11 cellular contexts compared by ENCODE assay signal in the genomic region with DNA sequence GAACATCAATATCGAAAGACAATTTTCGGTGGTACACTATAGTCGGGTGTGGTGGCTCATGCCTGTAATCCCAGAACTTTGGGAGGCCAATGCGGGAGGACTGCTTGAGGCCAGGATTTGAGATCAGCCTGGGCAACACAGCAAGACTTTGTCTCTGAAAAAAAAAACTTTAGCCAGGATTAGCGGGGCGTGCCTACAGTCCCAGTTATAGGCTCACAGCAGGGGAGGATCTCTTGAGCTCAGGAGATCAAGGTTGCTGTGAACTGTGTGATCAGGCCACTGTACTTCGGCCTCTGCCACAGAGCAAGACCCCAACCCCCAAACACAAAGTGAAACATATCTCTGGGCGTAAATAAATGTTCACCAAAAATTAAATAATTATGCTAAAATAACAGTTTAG. TPM values are rescaled to one million over a fixed set of nuclear protein-coding genes. Genes with fewer than 3 reads are reported as not detected.
DNase-seq lines count a peak whose midpoint lies in the region; ATAC-seq and TF ChIP-seq lines count a peak whose summit lies in the region.
"Had no signal": no experiment of that assay in that cellular context is flagged by ENCODE, and none has a peak within 500 bp of the region (broad histone marks: within the 10 kb centered on the region; RNA-seq: fewer than 3 reads in every experiment).

No MANE protein-coding gene starts in this region.

- H3K27ac ChIP-seq in PC-3 (ENCODE audit: low read length), result no peak overlapping the region
- H3K27ac ChIP-seq: ascending aorta had no signal

- TF ChIP-seq CTCF in PC-3 (conservative IDR thresholded peaks at IDR 0.05; ENCODE audit: low read depth, low read length), result no peak
- TF ChIP-seq CTCF in glutamatergic neuron (IDR thresholded peaks at IDR 0.05; ENCODE audit: partially characterized antibody, unreplicated experiment), result no peak

- peaks cover 62% of the 10 kb centered on the region for H3K79me2 ChIP-seq in PC-3 (ENCODE audit: low read length)

- no peaks in the 10 kb centered on the region for H3F3A ChIP-seq in PC-3 (ENCODE audit: low read length, unreplicated experiment)

- CTCF ChIA-PET in PC-3 (lab: Charles Lee), result no interaction called here

- H3K4me1 Mint-ChIP-seq in stimulated activated naive CD8-positive, alpha-beta T cell treated with anti-CD3 and anti-CD28 coated beads, Interleukin-15, Interleukin-2, amounts not matched to agents 100 ng/mL and 50 ng/mL, for 24 hours (ENCODE audit: low read depth), result peaks cover 72% of the 10 kb centered on the region
- H3K4me1 Mint-ChIP-seq in glutamatergic neuron (ENCODE audit: low read depth, unreplicated experiment), result no peaks in the 10 kb centered on the region

- peaks cover 33% of the 10 kb centered on the region; the same call in 1 of the 2 replicates for H4K20me1 ChIP-seq in PC-3 (ENCODE audit: low read length)

- 0 out of 2 replicates have a peak, but pooled peaks cover 23% of the 10 kb centered on the region for H3K4me1 ChIP-seq in PC-3 (ENCODE audit: insufficient read depth, low read length)

- H3K27ac Mint-ChIP-seq in stimulated activated naive CD8-positive, alpha-beta T cell treated with anti-CD3 and anti-CD28 coated beads, Interleukin-15, Interleukin-2, amounts not matched to agents 100 ng/mL and 50 ng/mL, for 24 hours, result no peak overlapping the region
- no peak overlapping the region for H3K27ac Mint-ChIP-seq in glutamatergic neuron (ENCODE audit: unreplicated experiment)

- no peaks in the 10 kb centered on the region for H3K9me3 ChIP-seq in PC-3 (ENCODE audit: low read length)
- H3K9me3 ChIP-seq: ascending aorta had no signal

- intact Hi-C loops in PC-3 (cut with micrococcal nuclease) (no loop called here), left ventricle myocardium superior (cut with micrococcal nuclease) (no loop called here)

- BruUV-seq in PC-3 (replicated peaks; lab: Mats Ljungman, UMichigan), result no TSS peak

- no peak for ATAC-seq in stimulated activated naive CD8-positive, alpha-beta T cell treated with anti-CD3 and anti-CD28 coated beads, Interleukin-15, Interleukin-2, amounts not matched to agents 100 U/mL and 50 U/mL, for 24 hours
- ATAC-seq in PC-3 (no peak), GM21367 (IDR thresholded peaks at IDR 0.05; ENCODE audit: unreplicated experiment) (no peak), left ventricle myocardium superior (no peak)

- peak overlapping the region; percentile 95; the same call in 1 of the 2 replicates for H3K9ac ChIP-seq in PC-3 (ENCODE audit: low read length)

- peak overlapping the region; percentile 90 for H3K4me2 ChIP-seq in PC-3 (ENCODE audit: low read length)

- POLR2A ChIA-PET in PC-3 (lab: Charles Lee; ENCODE audit: unreplicated experiment), result no interaction called here

- peaks cover 26% of the 10 kb centered on the region for H3K36me3 Mint-ChIP-seq in stimulated activated naive CD8-positive, alpha-beta T cell treated with anti-CD3 and anti-CD28 coated beads, Interleukin-15, Interleukin-2, amounts not matched to agents 100 ng/mL and 50 ng/mL, for 24 hours (ENCODE audit: low read depth)
- H3K36me3 Mint-ChIP-seq in glutamatergic neuron (ENCODE audit: unreplicated experiment), result no peaks in the 10 kb centered on the region

- no peak for DNase-seq in stimulated activated naive CD8-positive, alpha-beta T cell treated with anti-CD3 and anti-CD28 coated beads, Interleukin-15, Interleukin-2, amounts not matched to agents 100 U/mL and 50 U/mL, for 24 hours
- DNase-seq in PC-3 (no peak), glutamatergic neuron (no peak), left ventricle myocardium superior (no peak), SKM-1 (lab: John Stamatoyannopoulos, UW; ENCODE audit: unreplicated experiment) (no peak), globus pallidus (ENCODE audit: low spot score) (no peak)
- DNase-seq: hippocampal formation, NCI-H524 had no signal

- no peaks in the 10 kb centered on the region for H3K27me3 ChIP-seq in PC-3 (ENCODE audit: low read length)
- H3K27me3 ChIP-seq: ascending aorta had no signal

- H3K36me3 ChIP-seq in PC-3 (ENCODE audit: low read depth, low read length), result no peaks in the 10 kb centered on the region
- H3K36me3 ChIP-seq: ascending aorta had no signal

- H3K4me3 Mint-ChIP-seq in stimulated activated naive CD8-positive, alpha-beta T cell treated with anti-CD3 and anti-CD28 coated beads, Interleukin-15, Interleukin-2, amounts not matched to agents 100 ng/mL and 50 ng/mL, for 24 hours, result peak overlapping the region; percentile 94
- H3K4me3 Mint-ChIP-seq in glutamatergic neuron (ENCODE audit: unreplicated experiment), result peak overlapping the region; percentile 93

- no peak overlapping the region for H2AFZ ChIP-seq in PC-3 (ENCODE audit: low read length)

- no peaks in the 10 kb centered on the region for H3K27me3 Mint-ChIP-seq in stimulated activated naive CD8-positive, alpha-beta T cell treated with anti-CD3 and anti-CD28 coated beads, Interleukin-15, Interleukin-2, amounts not matched to agents 100 ng/mL and 50 ng/mL, for 24 hours
- peaks cover 2% of the 10 kb centered on the region for H3K27me3 Mint-ChIP-seq in glutamatergic neuron (ENCODE audit: unreplicated experiment)

- no peaks in the 10 kb centered on the region for H3K9me3 Mint-ChIP-seq in stimulated activated naive CD8-positive, alpha-beta T cell treated with anti-CD3 and anti-CD28 coated beads, Interleukin-15, Interleukin-2, amounts not matched to agents 100 ng/mL and 50 ng/mL, for 24 hours
- peaks cover 14% of the 10 kb centered on the region for H3K9me3 Mint-ChIP-seq in glutamatergic neuron (ENCODE audit: unreplicated experiment)

- peak overlapping the region; percentile 73 for H3K4me3 ChIP-seq in PC-3 (ENCODE audit: low read length)

- H3K9me2 ChIP-seq in PC-3 (replicated peaks; ENCODE audit: low read length), result no peaks in the 10 kb centered on the region

RNA-seq across cellular contexts. Expression of gene TADA1, which starts 1.6 kb away (rescaled TPM):
- total RNA-seq in PC-3 (2014; rRNA removed), result 12.4 and 15.3 TPM in 2 replicates
- total RNA-seq in glutamatergic neuron (ENCODE audit: unreplicated experiment), result 15.9 TPM
- 9.6 TPM for total RNA-seq in left ventricle myocardium superior

RNA-seq across cellular contexts. Expression of gene POGK, which starts 35.2 kb away (rescaled TPM):
- 38.3 and 44.2 TPM in 2 replicates for total RNA-seq in PC-3 (2014; rRNA removed)
- 60.3 TPM for total RNA-seq in glutamatergic neuron (ENCODE audit: unreplicated experiment)
- total RNA-seq in left ventricle myocardium superior, result 15.6 TPM
